1 cellular context compared by ENCODE assay signal in genomic region chr9:129139233-129139992, GRCh38.
TF ChIP-seq lines count a peak whose summit lies in the region.

No MANE protein-coding gene starts in this region.

TF ChIP-seq in HepG2, 621 proteins besides CTCF, POLR2A, EP300 and RAD21 (continued from another document and continues in another):
- TF ChIP-seq RNF2 (conservative IDR thresholded peaks at IDR 0.05; ENCODE audit: low read depth) = peak; percentile 85
- no peak; the same call in 1 of the 2 replicates for TF ChIP-seq PHF8 (CRISPR knock-in tag; IDR thresholded peaks at IDR 0.05)
- TF ChIP-seq ZBTB7B (CRISPR knock-in tag; IDR thresholded peaks at IDR 0.05) = peak; percentile 19
- 0 out of 2 replicates have a peak, but pooled peaks have one; percentile 49 for TF ChIP-seq ZNF615 (CRISPR knock-in tag; IDR thresholded peaks at IDR 0.05; ENCODE audit: borderline replicate concordance)
- TF ChIP-seq CHD2 (IDR thresholded peaks at IDR 0.05; ENCODE audit: low read depth, low read length) = no peak
- 0 out of 2 replicates have a peak, but pooled peaks have one; percentile 24 for TF ChIP-seq ZC3H4 (CRISPR knock-in tag; IDR thresholded peaks at IDR 0.05; ENCODE audit: borderline replicate concordance)
- TF ChIP-seq IRF1 (CRISPR knock-in tag; IDR thresholded peaks at IDR 0.05; ENCODE audit: low read depth) = 0 out of 2 replicates have a peak, but pooled peaks have one; percentile 40
- TF ChIP-seq ZNF83 (CRISPR knock-in tag; IDR thresholded peaks at IDR 0.05; ENCODE audit: borderline replicate concordance) = 0 out of 2 replicates have a peak, but pooled peaks have one; percentile 59
- no peak for TF ChIP-seq TCF12 (IDR thresholded peaks at IDR 0.05)
- 0 out of 2 replicates have a peak, but pooled peaks have one; percentile 29 for TF ChIP-seq TCF12 (CRISPR knock-in tag; IDR thresholded peaks at IDR 0.05)
- TF ChIP-seq ZNF20 (CRISPR knock-in tag; IDR thresholded peaks at IDR 0.05) = no peak
- peak; percentile 30; the same call in 1 of the 2 replicates for TF ChIP-seq GATAD1 (CRISPR knock-in tag; IDR thresholded peaks at IDR 0.05)
- TF ChIP-seq PRDM15 (CRISPR knock-in tag; IDR thresholded peaks at IDR 0.05) = 0 out of 2 replicates have a peak, but pooled peaks have one; percentile 59
- peak; percentile 55; the same call in 1 of the 2 replicates for TF ChIP-seq TBX2 (CRISPR knock-in tag; IDR thresholded peaks at IDR 0.05; ENCODE audit: borderline replicate concordance)
- peak; percentile 67 for TF ChIP-seq ZNF501 (CRISPR knock-in tag; IDR thresholded peaks at IDR 0.05)
- peak; percentile 26; the same call in 1 of the 2 replicates for TF ChIP-seq RXRB (CRISPR knock-in tag; IDR thresholded peaks at IDR 0.05; ENCODE audit: borderline replicate concordance)
- no peak for TF ChIP-seq PAF1 (CRISPR knock-in tag; IDR thresholded peaks at IDR 0.05)
- TF ChIP-seq ZSCAN21 (CRISPR knock-in tag; IDR thresholded peaks at IDR 0.05; ENCODE audit: borderline replicate concordance) = peak; percentile 53; the same call in 1 of the 2 replicates
- peak; percentile 44; the same call in 1 of the 2 replicates for TF ChIP-seq ZNF430 (CRISPR knock-in tag; IDR thresholded peaks at IDR 0.05)
- TF ChIP-seq FOXM1 (CRISPR knock-in tag; IDR thresholded peaks at IDR 0.05) = no peak
- no peak for TF ChIP-seq ATRX (CRISPR knock-in tag; IDR thresholded peaks at IDR 0.05; ENCODE audit: borderline replicate concordance)
- peak; percentile 6 for TF ChIP-seq ZEB1 (IDR thresholded peaks at IDR 0.05; ENCODE audit: insufficient replicate concordance, low read depth)
- TF ChIP-seq ZNF574 (CRISPR knock-in tag; IDR thresholded peaks at IDR 0.05) = peak; percentile 26; the same call in 1 of the 2 replicates
- no peak for TF ChIP-seq ZNF251 (CRISPR knock-in tag; IDR thresholded peaks at IDR 0.05)
- peak; percentile 14; the same call in 1 of the 2 replicates for TF ChIP-seq DMAP1 (CRISPR knock-in tag; IDR thresholded peaks at IDR 0.05)
- peak; percentile 74 for TF ChIP-seq MNT (IDR thresholded peaks at IDR 0.05)
- TF ChIP-seq ZNF558 (CRISPR knock-in tag; IDR thresholded peaks at IDR 0.05; ENCODE audit: borderline replicate concordance) = peak; percentile 67; the same call in 1 of the 2 replicates
- peak; percentile 58; the same call in 1 of the 2 replicates for TF ChIP-seq SMAD1 (CRISPR knock-in tag; IDR thresholded peaks at IDR 0.05; ENCODE audit: borderline replicate concordance, low read depth)
- peak; percentile 48; the same call in 1 of the 2 replicates for TF ChIP-seq SAP130 (CRISPR knock-in tag; IDR thresholded peaks at IDR 0.05; ENCODE audit: low read depth)
- TF ChIP-seq SMC3 (IDR thresholded peaks at IDR 0.05; ENCODE audit: low read length) = peak; percentile 79; the same call in 1 of the 2 replicates
- no peak for TF ChIP-seq ZNF232 (CRISPR knock-in tag; IDR thresholded peaks at IDR 0.05; ENCODE audit: borderline replicate concordance)
- 0 out of 2 replicates have a peak, but pooled peaks have one; percentile 69 for TF ChIP-seq ZMYM2 (CRISPR knock-in tag; IDR thresholded peaks at IDR 0.05)
- no peak for TF ChIP-seq ZKSCAN1 (IDR thresholded peaks at IDR 0.05; ENCODE audit: low read length)
- TF ChIP-seq DRAP1 (CRISPR knock-in tag; IDR thresholded peaks at IDR 0.05) = no peak; the same call in 1 of the 2 replicates
- 0 out of 2 replicates have a peak, but pooled peaks have one; percentile 15 for TF ChIP-seq ZNF512B (CRISPR knock-in tag; IDR thresholded peaks at IDR 0.05; ENCODE audit: borderline replicate concordance)
- peak; percentile 25 for TF ChIP-seq YY1 (IDR thresholded peaks at IDR 0.05; ENCODE audit: insufficient read depth, insufficient replicate concordance, low read depth, low read length)
- TF ChIP-seq HMGXB3 (CRISPR knock-in tag; IDR thresholded peaks at IDR 0.05; ENCODE audit: borderline replicate concordance) = peak; percentile 35; the same call in 1 of the 2 replicates
- TF ChIP-seq SMAD9 (CRISPR knock-in tag; IDR thresholded peaks at IDR 0.05) = 0 out of 2 replicates have a peak, but pooled peaks have one; percentile 23
- TF ChIP-seq HNRNPUL1 (IDR thresholded peaks at IDR 0.05; ENCODE audit: low read depth, low read length) = no peak
- TF ChIP-seq ZNF580 (CRISPR knock-in tag; IDR thresholded peaks at IDR 0.05; ENCODE audit: borderline replicate concordance, low read depth) = peak; percentile 14; the same call in 1 of the 2 replicates
- TF ChIP-seq ETV6 (CRISPR knock-in tag; conservative IDR thresholded peaks at IDR 0.05) = no peak
- 0 out of 2 replicates have a peak, but pooled peaks have one; percentile 27 for TF ChIP-seq ZNF678 (CRISPR knock-in tag; IDR thresholded peaks at IDR 0.05)
- peak; percentile 77; the same call in 1 of the 2 replicates for TF ChIP-seq ZNF605 (CRISPR knock-in tag; IDR thresholded peaks at IDR 0.05)
- no peak for TF ChIP-seq HNF4A (CRISPR knock-in tag; IDR thresholded peaks at IDR 0.05)
- TF ChIP-seq MYC (CRISPR knock-in tag; IDR thresholded peaks at IDR 0.05; ENCODE audit: borderline replicate concordance) = peak; percentile 72; the same call in 1 of the 2 replicates
